19 cellular contexts compared by ENCODE assay signal in genomic region chr18:9174302-9174701, GRCh38. TPM values are rescaled to one million over a fixed set of nuclear protein-coding genes. Genes with fewer than 3 reads are reported as not detected.
DNase-seq lines count a peak whose midpoint lies in the region; ATAC-seq and TF ChIP-seq lines count a peak whose summit lies in the region.
"Had no signal": no experiment of that assay in that cellular context is flagged by ENCODE, and none has a peak within 500 bp of the region (broad histone marks: within the 10 kb centered on the region; RNA-seq: fewer than 3 reads in every experiment).

No MANE protein-coding gene starts in this region.

- H4K8ac ChIP-seq in mesenchymal stem cell (ENCODE audit: low read length), result no peak overlapping the region

- H3K9me3 Mint-ChIP-seq in CD14-positive monocyte, result peaks cover 1 to 5% (median 2%) of the 10 kb centered on the region in 7 donors
- H3K9me3 Mint-ChIP-seq in MCF 10A (ENCODE audit: unreplicated experiment), result no peaks in the 10 kb centered on the region

- BruUV-seq in MCF 10A (replicated peaks; lab: Mats Ljungman, UMichigan), result no TSS peak

- CTCF ChIA-PET in MCF 10A (lab: Yijun Ruan, JAX), result no interaction called here

- DNase-seq in CD14-positive monocyte (ENCODE audit: low spot score) (no peak), GF-D8 (lab: John Stamatoyannopoulos, UW) (peak; percentile 40), UCSD-AML1 (lab: John Stamatoyannopoulos, UW; ENCODE audit: unreplicated experiment) (peak; percentile 53), lower lobe of right lung (no peak), HCEC 1CT (no peak), MCF 10A (ENCODE audit: unreplicated experiment) (no peak), GM23248 (no peak), mesenchymal stem cell (no peak)
- DNase-seq: activated CD4-positive, CD25-positive, alpha-beta regulatory T cell treated with anti-CD3 and anti-CD28 coated beads, Interleukin-2, amount 50 U/mL, for 72 hours; C1 segment of cervical spinal cord; DMS79 treated with DMSO at 0.1 percent for 48 hours; head of caudate nucleus; NCI-H1694 treated with DMSO at 0.1 percent for 48 hours; NK-92 treated with Interleukin-12 subunit alpha and Interleukin-12 subunit beta, amount 100 ng/mL, for 24 hours; ovary; stimulated activated CD4-positive, alpha-beta T cell treated with anti-CD3 and anti-CD28 coated beads, Interleukin-4, amount 100 ng/mL, for 24 hours; stimulated activated CD8-positive, alpha-beta memory T cell treated with anti-CD3 and anti-CD28 coated beads, Interleukin-4, amount 100 ng/mL, for 48 hours; tibial artery had no signal

- H2BK12ac ChIP-seq in mesenchymal stem cell (ENCODE audit: low read length in 2 of 2), result no peak overlapping the region

- WGBS in GM23248 (ENCODE audit: low coverage in 1 of 2, low lambda C conversion rate in 2 of 2, missing lambda C conversion rate in 2 of 2), 2 experiments, result 82 to 90% methylated on average over 4 of the region's 4 CpGs
- WGBS in mesenchymal stem cell, result 94% methylated on average over 4 of the region's 4 CpGs

- H4K20me1 ChIP-seq in GM23248 (ENCODE audit: insufficient read depth), result peaks cover 13% of the 10 kb centered on the region; the same call in 1 of the 2 replicates

- H3K27me3 ChIP-seq in lower lobe of right lung (ENCODE audit: low read depth) (no peaks in the 10 kb centered on the region), GM23248 (replicated peaks; ENCODE audit: insufficient read depth) (no peaks in the 10 kb centered on the region), mesenchymal stem cell (ENCODE audit: control insufficient read depth in 1 of 2, insufficient read depth in 1 of 2, low read length in 2 of 2) (no peaks in the 10 kb centered on the region)
- H3K27me3 ChIP-seq: esophagus muscularis mucosa, ovary, tibial artery had no signal

- H2AFZ ChIP-seq in GM23248, result no peak overlapping the region
- H2AFZ ChIP-seq in mesenchymal stem cell (ENCODE audit: low read depth, low read length), result no peak overlapping the region

- H3K36me3 Mint-ChIP-seq in CD14-positive monocyte (peaks cover 8 to 14% of the 10 kb centered on the region in 2 donors), MCF 10A (ENCODE audit: insufficient read depth, unreplicated experiment) (peaks cover 12% of the 10 kb centered on the region)

- no peak overlapping the region for H2BK5ac ChIP-seq in mesenchymal stem cell (ENCODE audit: low read depth, low read length, poor library complexity, severe bottlenecking)

- no peak overlapping the region for H3K27ac ChIP-seq in lower lobe of right lung
- no peak overlapping the region for H3K27ac ChIP-seq in GM23248
- H3K27ac ChIP-seq in mesenchymal stem cell (ENCODE audit: low read length, poor library complexity, severe bottlenecking), result no peak overlapping the region
- H3K27ac ChIP-seq: esophagus muscularis mucosa, ovary, tibial artery had no signal

- H3K18ac ChIP-seq in mesenchymal stem cell (ENCODE audit: low read depth in 1 of 2, low read length in 2 of 2), result no peak overlapping the region

- H3K79me2 ChIP-seq in GM23248 (ENCODE audit: insufficient read depth), result peaks cover 97% of the 10 kb centered on the region

- H3K27ac Mint-ChIP-seq in CD14-positive monocyte (peak overlapping the region; percentile 21 to 80 (median 59)), MCF 10A (ENCODE audit: low read depth, unreplicated experiment) (no peak overlapping the region)

- no peak overlapping the region for H3K23ac ChIP-seq in mesenchymal stem cell (ENCODE audit: low read length in 2 of 2)

- H3K4me3 Mint-ChIP-seq in CD14-positive monocyte, result peak overlapping the region; percentile 33 to 34
- H3K4me3 Mint-ChIP-seq in MCF 10A (ENCODE audit: unreplicated experiment), result no peak overlapping the region

- no peaks in the 10 kb centered on the region for H3K9me2 ChIP-seq in GM23248 (ENCODE audit: insufficient read depth)

- peaks cover 70% of the 10 kb centered on the region for H3K4me1 Mint-ChIP-seq in CD14-positive monocyte
- peaks cover 11% of the 10 kb centered on the region for H3K4me1 Mint-ChIP-seq in MCF 10A (ENCODE audit: insufficient read depth, unreplicated experiment)

- no peak overlapping the region for H2BK15ac ChIP-seq in mesenchymal stem cell (ENCODE audit: low read depth, poor library complexity, severe bottlenecking)

- H2BK120ac ChIP-seq in mesenchymal stem cell (ENCODE audit: low read depth, low read length), result no peak overlapping the region

- intact Hi-C loops in CD14-positive monocyte (cut with micrococcal nuclease) (no loop called here), lower lobe of right lung (cut with DNase I) (no loop called here), MCF 10A (cut with micrococcal nuclease) (no loop called here)

- no peak overlapping the region for H3K4me2 ChIP-seq in GM23248 (ENCODE audit: unreplicated experiment)
- no peak overlapping the region for H3K4me2 ChIP-seq in mesenchymal stem cell (ENCODE audit: low read length, poor library complexity, severe bottlenecking)

- no peaks in the 10 kb centered on the region for H3F3A ChIP-seq in GM23248 (ENCODE audit: insufficient read depth)

- H3K27me3 Mint-ChIP-seq in CD14-positive monocyte (ENCODE audit: low read depth in 3 of 3) (no peaks in the 10 kb centered on the region), MCF 10A (ENCODE audit: insufficient read depth, unreplicated experiment) (no peaks in the 10 kb centered on the region)

- no peak overlapping the region for H3K4ac ChIP-seq in mesenchymal stem cell (ENCODE audit: low read depth in 1 of 2, low read length in 2 of 2)

- POLR2A ChIA-PET in MCF 10A (lab: Yijun Ruan, JAX), result no interaction called here

- H3K4me1 ChIP-seq in lower lobe of right lung (peaks cover 46% of the 10 kb centered on the region), GM23248 (ENCODE audit: insufficient read depth) (no peaks in the 10 kb centered on the region), mesenchymal stem cell (ENCODE audit: control insufficient read depth, insufficient read depth, low read depth, low read length) (no peaks in the 10 kb centered on the region)

- H2AK5ac ChIP-seq in mesenchymal stem cell (ENCODE audit: low read length, severe bottlenecking), result no peak overlapping the region

- no peak overlapping the region for H4K91ac ChIP-seq in mesenchymal stem cell (ENCODE audit: low read length)

- no peaks in the 10 kb centered on the region for H3K36me3 ChIP-seq in lower lobe of right lung
- H3K36me3 ChIP-seq in GM23248 (ENCODE audit: low read depth), result no peaks in the 10 kb centered on the region
- peaks cover 0 to 18% of the 10 kb centered on the region in 2 experiments for H3K36me3 ChIP-seq in mesenchymal stem cell (ENCODE audit: control insufficient read depth in 1 of 2, insufficient read depth in 2 of 2, low read depth in 1 of 2, low read length in 2 of 2)
- H3K36me3 ChIP-seq: esophagus muscularis mucosa, ovary, tibial artery had no signal

- H3K14ac ChIP-seq in mesenchymal stem cell (ENCODE audit: low read length in 2 of 2), result no peak overlapping the region

- TF ChIP-seq CTCF in CD14-positive monocyte (IDR thresholded peaks at IDR 0.05) (no peak), lower lobe of right lung (IDR thresholded peaks at IDR 0.05) (no peak), MCF 10A (IDR thresholded peaks at IDR 0.05; ENCODE audit: unreplicated experiment) (no peak)

- peaks cover 18% of the 10 kb centered on the region for H3K79me1 ChIP-seq in mesenchymal stem cell (replicated peaks; ENCODE audit: low read length, poor library complexity, severe bottlenecking)

- no peaks in the 10 kb centered on the region for H3K9me3 ChIP-seq in lower lobe of right lung
- H3K9me3 ChIP-seq in GM23248 (ENCODE audit: low read depth), result no peaks in the 10 kb centered on the region
- H3K9me3 ChIP-seq in mesenchymal stem cell (ENCODE audit: control insufficient read depth, low read length), result no peaks in the 10 kb centered on the region
- H3K9me3 ChIP-seq: esophagus muscularis mucosa, ovary, tibial artery had no signal

- no peak overlapping the region for H3K4me3 ChIP-seq in lower lobe of right lung
- H3K4me3 ChIP-seq in GM23248, result no peak overlapping the region
- no peak overlapping the region for H3K4me3 ChIP-seq in mesenchymal stem cell (ENCODE audit: insufficient read depth in 1 of 2, low read depth in 1 of 2, low read length in 2 of 2)
- H3K4me3 ChIP-seq: esophagus muscularis mucosa, ovary, tibial artery had no signal

- in situ Hi-C loops in GM23248 (cut with MboI), result no loop called here

- peak; percentile 47 to 51 for ATAC-seq in lower lobe of right lung

- no peak overlapping the region for H3K9ac ChIP-seq in GM23248
- H3K9ac ChIP-seq in mesenchymal stem cell (ENCODE audit: low read length), result no peak overlapping the region

RNA-seq across cellular contexts. Expression of gene ANKRD12, which starts 37.7 kb away (rescaled TPM):
- polyA plus RNA-seq in CD14-positive monocyte, result 10 to 100 TPM; 15.4 to 15.5 TPM
- total RNA-seq in lower lobe of right lung, result 77.7 TPM
- total RNA-seq in MCF 10A (2022), result 25.3 and 36.7 TPM in 2 replicates
- total RNA-seq in GM23248 (2014; rRNA removed; shearing (Covaris generic)), result 16.5 and 29.6 TPM in 2 replicates
- 30.4 and 34.8 TPM in 2 replicates for polyA plus RNA-seq in GM23248 (2016; fragmentation: Nextera tagmentation; extraction: Ambion mirVana)
- polyA plus RNA-seq in mesenchymal stem cell (2013, experiment 1 of 2), result 41.3 TPM
- polyA plus RNA-seq in mesenchymal stem cell (2013, experiment 2 of 2), result 40.2 TPM

Comparison
In these comparisons a context has a peak if more than half of its experiments do, and no peak if none do; other contexts are left out.
1. DNase-seq: peak in GF-D8 (single experiment) and UCSD-AML1 (single experiment); none in CD14-positive monocyte (single experiment), lower lobe of right lung (single experiment), HCEC 1CT (single experiment), MCF 10A (single experiment), GM23248 (single experiment) and mesenchymal stem cell (single experiment).